ENCODE assay signal across 28 cellular contexts in genomic region chr3:15372918-15373317, GRCh38.
"Had no signal": no experiment of that assay in that cellular context is flagged by ENCODE, and none has a peak within 500 bp of the region (broad histone marks: within the 10 kb centered on the region; RNA-seq: fewer than 3 reads in every experiment).

No MANE protein-coding gene starts in this region.

- H3K36me3 ChIP-seq: stomach, suprapubic skin, thoracic aorta, thyroid gland, tibial artery, tibial nerve, transverse colon, upper lobe of left lung, upper lobe of right lung, uterus, vagina had no signal

- H3K27me3 Mint-ChIP-seq: stimulated activated memory B cell treated with anti-CD40 and anti-IgM and Interleukin-4, amounts not matched to agents 10 μg/mL and 1 μg/mL and 100 μg/mL, for 72 hours; stimulated activated naive B cell treated with anti-CD40 and anti-IgM and Interleukin-4, amounts not matched to agents 10 μg/mL and 1 μg/mL and 100 μg/mL, for 72 hours; stimulated activated naive CD8-positive, alpha-beta T cell treated with anti-CD3 and anti-CD28 coated beads, Interleukin-15, Interleukin-2, amounts not matched to agents 100 ng/mL and 50 ng/mL, for 24 hours; type B pancreatic cell had no signal

- DNase-seq: stimulated activated CD4-positive, alpha-beta T cell treated with anti-CD3 and anti-CD28 coated beads, Interleukin-2, amount 100 ng/mL, for 48 hours; stimulated activated CD4-positive, alpha-beta T cell treated with anti-CD3 and anti-CD28 coated beads, Interleukin-4, amount 100 ng/mL, for 1 hour; stimulated activated CD4-positive, alpha-beta T cell treated with anti-CD3 and anti-CD28 coated beads, Interleukin-4, amount 100 ng/mL, for 24 hours; stimulated activated CD4-positive, alpha-beta T cell treated with anti-CD3 and anti-CD28 coated beads, Interleukin-4, amount 100 ng/mL, for 4 hours; stimulated activated CD8-positive, alpha-beta memory T cell treated with anti-CD3 and anti-CD28 coated beads, Interleukin-4, amount 100 ng/mL, for 48 hours; stimulated activated naive B cell treated with anti-CD40 and anti-IgM and Interleukin-4, amounts not matched to agents 10 μg/mL and 1 μg/mL and 100 μg/mL, for 72 hours; stimulated activated naive CD4-positive, alpha-beta T cell; stimulated activated naive CD4-positive, alpha-beta T cell treated with Interleukin-2 at 50 U/mL for 16 hours; stimulated activated naive CD8-positive, alpha-beta T cell treated with anti-CD3 and anti-CD28 coated beads, Interleukin-15, amount 100 ng/mL, for 72 hours; stimulated activated naive CD8-positive, alpha-beta T cell treated with anti-CD3 and anti-CD28 coated beads, Interleukin-15, Interleukin-2, amounts not matched to agents 100 U/mL and 50 U/mL, for 24 hours; stomach; testis; thyroid gland; tibial artery; transverse colon; trophoblast cell; upper lobe of left lung; upper lobe of right lung; uterus had no signal

- H3K36me3 Mint-ChIP-seq: stimulated activated memory B cell treated with anti-CD40 and anti-IgM and Interleukin-4, amounts not matched to agents 10 μg/mL and 1 μg/mL and 100 μg/mL, for 72 hours; stimulated activated naive B cell treated with anti-CD40 and anti-IgM and Interleukin-4, amounts not matched to agents 10 μg/mL and 1 μg/mL and 100 μg/mL, for 72 hours; type B pancreatic cell had no signal

- H3K27me3 ChIP-seq: stomach, suprapubic skin, testis, thyroid gland, tibial artery, tibial nerve, transverse colon, upper lobe of left lung, upper lobe of right lung, uterus, vagina had no signal

- H3K27ac ChIP-seq: stomach, suprapubic skin, testis, thoracic aorta, thyroid gland, tibial artery, tibial nerve, transverse colon, upper lobe of left lung, upper lobe of right lung, uterus, vagina had no signal

- H3K9me3 ChIP-seq: stomach, suprapubic skin, testis, thoracic aorta, thyroid gland, tibial artery, tibial nerve, transverse colon, upper lobe of left lung, upper lobe of right lung, uterus, vagina had no signal

- H3K9me3 Mint-ChIP-seq: stimulated activated effector memory CD8-positive, alpha-beta T cell treated with anti-CD3 and anti-CD28 coated beads, Interleukin-12 subunit alpha, Interleukin-12 subunit beta, amount 100 ng/mL, for 72 hours; stimulated activated memory B cell treated with anti-CD40 and anti-IgM and Interleukin-4, amounts not matched to agents 10 μg/mL and 1 μg/mL and 100 μg/mL, for 72 hours; stimulated activated naive B cell treated with anti-CD40 and anti-IgM and Interleukin-4, amounts not matched to agents 10 μg/mL and 1 μg/mL and 100 μg/mL, for 72 hours; stimulated activated naive CD8-positive, alpha-beta T cell treated with anti-CD3 and anti-CD28 coated beads, Interleukin-15, amount 100 ng/mL, for 72 hours; stimulated activated naive CD8-positive, alpha-beta T cell treated with anti-CD3 and anti-CD28 coated beads, Interleukin-15, Interleukin-2, amounts not matched to agents 100 ng/mL and 50 ng/mL, for 24 hours; type B pancreatic cell had no signal

- H3K27ac Mint-ChIP-seq: stimulated activated effector memory CD8-positive, alpha-beta T cell treated with anti-CD3 and anti-CD28 coated beads, Interleukin-12 subunit alpha, Interleukin-12 subunit beta, amount 100 ng/mL, for 72 hours; stimulated activated memory B cell treated with anti-CD40 and anti-IgM and Interleukin-4, amounts not matched to agents 10 μg/mL and 1 μg/mL and 100 μg/mL, for 72 hours; stimulated activated naive B cell treated with anti-CD40 and anti-IgM and Interleukin-4, amounts not matched to agents 10 μg/mL and 1 μg/mL and 100 μg/mL, for 72 hours; stimulated activated naive CD8-positive, alpha-beta T cell treated with anti-CD3 and anti-CD28 coated beads, Interleukin-15, amount 100 ng/mL, for 72 hours; stimulated activated naive CD8-positive, alpha-beta T cell treated with anti-CD3 and anti-CD28 coated beads, Interleukin-15, Interleukin-2, amounts not matched to agents 100 ng/mL and 50 ng/mL, for 24 hours; type B pancreatic cell had no signal

- ATAC-seq: stimulated activated effector memory CD8-positive, alpha-beta T cell treated with anti-CD3 and anti-CD28 coated beads, Interleukin-12 subunit alpha, Interleukin-12 subunit beta, amount 100 ng/mL, for 72 hours; stimulated activated memory B cell treated with anti-CD40 and anti-IgM and Interleukin-4, amounts not matched to agents 10 μg/mL and 1 μg/mL and 100 μg/mL, for 72 hours; stimulated activated naive B cell treated with anti-CD40 and anti-IgM and Interleukin-4, amounts not matched to agents 10 μg/mL and 1 μg/mL and 100 μg/mL, for 72 hours; stimulated activated naive CD8-positive, alpha-beta T cell treated with anti-CD3 and anti-CD28 coated beads, Interleukin-15, amount 100 ng/mL, for 72 hours; stimulated activated naive CD8-positive, alpha-beta T cell treated with anti-CD3 and anti-CD28 coated beads, Interleukin-15, Interleukin-2, amounts not matched to agents 100 U/mL and 50 U/mL, for 24 hours; upper lobe of right lung had no signal

- H3K4me3 Mint-ChIP-seq: stimulated activated effector memory CD8-positive, alpha-beta T cell treated with anti-CD3 and anti-CD28 coated beads, Interleukin-12 subunit alpha, Interleukin-12 subunit beta, amount 100 ng/mL, for 72 hours; stimulated activated memory B cell treated with anti-CD40 and anti-IgM and Interleukin-4, amounts not matched to agents 10 μg/mL and 1 μg/mL and 100 μg/mL, for 72 hours; stimulated activated naive B cell treated with anti-CD40 and anti-IgM and Interleukin-4, amounts not matched to agents 10 μg/mL and 1 μg/mL and 100 μg/mL, for 72 hours; stimulated activated naive CD8-positive, alpha-beta T cell treated with anti-CD3 and anti-CD28 coated beads, Interleukin-15, amount 100 ng/mL, for 72 hours; stimulated activated naive CD8-positive, alpha-beta T cell treated with anti-CD3 and anti-CD28 coated beads, Interleukin-15, Interleukin-2, amounts not matched to agents 100 ng/mL and 50 ng/mL, for 24 hours; type B pancreatic cell had no signal

- H3K4me1 ChIP-seq: uterus had no signal

- H3K4me3 ChIP-seq: stomach, suprapubic skin, testis, thoracic aorta, thyroid gland, tibial artery, tibial nerve, transverse colon, upper lobe of left lung, upper lobe of right lung, uterus, vagina had no signal

- FAIRE-seq: urothelium cell line had no signal
